ENCODE assay signal across 15 cellular contexts in genomic region chr15:90104551-90104950, GRCh38. TPM values are rescaled to one million over a fixed set of nuclear protein-coding genes. Genes with fewer than 3 reads are reported as not detected.
DNase-seq lines count a peak whose midpoint lies in the region; ATAC-seq and TF ChIP-seq lines count a peak whose summit lies in the region.
"Had no signal": no experiment of that assay in that cellular context is flagged by ENCODE, and none has a peak within 500 bp of the region (broad histone marks: within the 10 kb centered on the region; RNA-seq: fewer than 3 reads in every experiment).

No MANE protein-coding gene starts in this region.

- ATAC-seq in PC-3 (no peak), GM18909 (IDR thresholded peaks at IDR 0.05; ENCODE audit: poor library complexity, unreplicated experiment) (no peak), GM23338 (no peak), GM21390 (IDR thresholded peaks at IDR 0.05; ENCODE audit: unreplicated experiment) (no peak)
- ATAC-seq: activated CD8-positive, alpha-beta T cell treated with anti-CD3 and anti-CD28 coated beads, Interleukin-2, amount 10 ng/mL, durations not matched to agents 7 days and 5 days; activated T-helper 17 cell treated with anti-CD3 and anti-CD28 coated beads, Interleukin-2, amount 50 U/mL, for 72 hours; SK-N-SH treated with all-trans-retinoic acid at 6 μM for 48 hours; stimulated activated naive CD8-positive, alpha-beta T cell treated with anti-CD3 and anti-CD28 coated beads, Interleukin-15, Interleukin-2, amounts not matched to agents 100 U/mL and 50 U/mL, for 24 hours had no signal

- peak; percentile 31 for DNase-seq in Calu3
- peak; percentile 85 for DNase-seq in PC-3
- DNase-seq in hepatocyte (ENCODE audit: low spot score), result no peak
- peak; percentile 43 for DNase-seq in posterior vena cava (ENCODE audit: low spot score)
- no peak for DNase-seq in GM23338 (ENCODE audit: low spot score)
- DNase-seq: activated CD8-positive, alpha-beta T cell treated with anti-CD3 and anti-CD28 coated beads, Interleukin-2, amount 10 ng/mL, durations not matched to agents 7 days and 5 days; DND-41; NCI-H2171; stimulated activated naive CD8-positive, alpha-beta T cell treated with anti-CD3 and anti-CD28 coated beads, Interleukin-15, Interleukin-2, amounts not matched to agents 100 U/mL and 50 U/mL, for 24 hours had no signal

- H3K4me2 ChIP-seq in PC-3 (ENCODE audit: low read length), result peak overlapping the region; percentile 67
- no peak overlapping the region for H3K4me2 ChIP-seq in hepatocyte
- no peak overlapping the region for H3K4me2 ChIP-seq in GM23338
- H3K4me2 ChIP-seq: smooth muscle cell had no signal

- no peaks in the 10 kb centered on the region for H3K36me3 ChIP-seq in PC-3 (ENCODE audit: low read depth, low read length)
- H3K36me3 ChIP-seq in hepatocyte (replicated peaks; ENCODE audit: insufficient read depth, low read depth), result no peaks in the 10 kb centered on the region
- no peaks in the 10 kb centered on the region for H3K36me3 ChIP-seq in GM23338 (ENCODE audit: insufficient read depth)

- H3K27me3 Mint-ChIP-seq in Calu3 (ENCODE audit: unreplicated experiment), result no peaks in the 10 kb centered on the region
- peaks cover 27% of the 10 kb centered on the region for H3K27me3 Mint-ChIP-seq in GM23338 (ENCODE audit: insufficient read depth, low read depth, poor library complexity)
- H3K27me3 Mint-ChIP-seq: activated T-helper 17 cell treated with anti-CD3 and anti-CD28 coated beads, Interleukin-2, amount 50 U/mL, for 72 hours had no signal

- 64% methylated on average over 4 of the region's 4 CpGs for WGBS in hepatocyte (ENCODE audit: low lambda C conversion rate, missing lambda C conversion rate)

- H3K9me3 ChIP-seq in PC-3 (ENCODE audit: low read length), result no peaks in the 10 kb centered on the region
- no peaks in the 10 kb centered on the region for H3K9me3 ChIP-seq in hepatocyte (ENCODE audit: low read depth)

- no peak overlapping the region for H3K9ac ChIP-seq in PC-3 (ENCODE audit: low read length)

- POLR2A ChIA-PET in PC-3 (lab: Charles Lee; ENCODE audit: unreplicated experiment), result no interaction called here

- CTCF ChIA-PET in Calu3 (lab: Charles Lee) (interaction anchor here (1.2 kb wide), 1 partner anchor 9 kb away, joined by 3 read pairs; no protein-coding TSS in a partner anchor), PC-3 (lab: Charles Lee) (no interaction called here)

- H3K4me3 Mint-ChIP-seq in Calu3 (ENCODE audit: low read depth, unreplicated experiment), result no peak overlapping the region
- H3K4me3 Mint-ChIP-seq in GM23338, result no peak overlapping the region
- H3K4me3 Mint-ChIP-seq: activated CD8-positive, alpha-beta T cell treated with anti-CD3 and anti-CD28 coated beads, Interleukin-2, amount 10 ng/mL, durations not matched to agents 7 days and 5 days had no signal

- BruUV-seq in Calu3 (replicated peaks; lab: Mats Ljungman, UMichigan) (no TSS peak), PC-3 (replicated peaks; lab: Mats Ljungman, UMichigan) (no TSS peak)

- H3K9me3 Mint-ChIP-seq in Calu3 (ENCODE audit: low read depth, unreplicated experiment) (no peaks in the 10 kb centered on the region), GM23338 (no peaks in the 10 kb centered on the region)
- H3K9me3 Mint-ChIP-seq: activated T-helper 17 cell treated with anti-CD3 and anti-CD28 coated beads, Interleukin-2, amount 50 U/mL, for 72 hours had no signal

- H3K27me3 ChIP-seq in PC-3 (ENCODE audit: low read length) (no peaks in the 10 kb centered on the region), hepatocyte (no peaks in the 10 kb centered on the region), GM23338 (ENCODE audit: insufficient read depth) (peaks cover 38% of the 10 kb centered on the region)

- H2AFZ ChIP-seq in PC-3 (ENCODE audit: low read length), result no peak overlapping the region
- no peak overlapping the region for H2AFZ ChIP-seq in hepatocyte
- H2AFZ ChIP-seq in GM23338, result no peak overlapping the region

- TF ChIP-seq CTCF in Calu3 (IDR thresholded peaks at IDR 0.05; ENCODE audit: unreplicated experiment) (no peak), PC-3 (conservative IDR thresholded peaks at IDR 0.05; ENCODE audit: low read depth, low read length) (no peak), hepatocyte (IDR thresholded peaks at IDR 0.05; ENCODE audit: poor library complexity) (no peak), GM23338 (conservative IDR thresholded peaks at IDR 0.05; ENCODE audit: low read depth in 2 of 2) (no peak)

- peaks cover 20% of the 10 kb centered on the region for H3K79me2 ChIP-seq in PC-3 (ENCODE audit: low read length)
- H3K79me2 ChIP-seq in hepatocyte, result peaks cover 29% of the 10 kb centered on the region
- H3K79me2 ChIP-seq in GM23338 (replicated peaks; ENCODE audit: insufficient read depth), result peaks cover 2% of the 10 kb centered on the region; the same call in 1 of the 2 replicates

- intact Hi-C loops in Calu3 (cut with micrococcal nuclease; ENCODE audit: unreplicated experiment) (no loop called here), PC-3 (cut with micrococcal nuclease) (no loop called here), posterior vena cava (cut with DNase I) (no loop called here)

- H3F3A ChIP-seq in PC-3 (ENCODE audit: low read length, unreplicated experiment), result no peaks in the 10 kb centered on the region
- H3F3A ChIP-seq in GM23338 (replicated peaks; ENCODE audit: low read depth), result peaks cover 13% of the 10 kb centered on the region

- H3K36me3 Mint-ChIP-seq in Calu3 (ENCODE audit: insufficient read depth, unreplicated experiment), result peaks cover 16% of the 10 kb centered on the region
- no peaks in the 10 kb centered on the region for H3K36me3 Mint-ChIP-seq in GM23338 (ENCODE audit: low read depth)

- H3K4me3 ChIP-seq in PC-3 (ENCODE audit: low read length) (no peak overlapping the region), hepatocyte (no peak overlapping the region), GM23338 (no peak overlapping the region)
- H3K4me3 ChIP-seq: coronary artery, smooth muscle cell had no signal

- H3K27ac Mint-ChIP-seq in Calu3 (ENCODE audit: unreplicated experiment), result no peak overlapping the region
- no peak overlapping the region for H3K27ac Mint-ChIP-seq in GM23338
- H3K27ac Mint-ChIP-seq: activated CD8-positive, alpha-beta T cell treated with anti-CD3 and anti-CD28 coated beads, Interleukin-2, amount 10 ng/mL, durations not matched to agents 7 days and 5 days; activated T-helper 17 cell treated with anti-CD3 and anti-CD28 coated beads, Interleukin-2, amount 50 U/mL, for 72 hours had no signal

- H3K4me1 Mint-ChIP-seq in Calu3 (ENCODE audit: low read depth, unreplicated experiment) (peaks cover 43% of the 10 kb centered on the region), GM23338 (peaks cover 22% of the 10 kb centered on the region)

- peaks cover 41% of the 10 kb centered on the region for H3K4me1 ChIP-seq in PC-3 (ENCODE audit: insufficient read depth, low read length)
- H3K4me1 ChIP-seq in hepatocyte (ENCODE audit: insufficient read depth), result peaks cover 23% of the 10 kb centered on the region
- peaks cover 11% of the 10 kb centered on the region for H3K4me1 ChIP-seq in GM23338 (ENCODE audit: insufficient read depth)

- H4K20me1 ChIP-seq in PC-3 (ENCODE audit: low read length), result no peaks in the 10 kb centered on the region
- no peaks in the 10 kb centered on the region for H4K20me1 ChIP-seq in hepatocyte (ENCODE audit: insufficient read depth, poor library complexity, severe bottlenecking)
- peaks cover 4% of the 10 kb centered on the region; the same call in 1 of the 2 replicates for H4K20me1 ChIP-seq in GM23338 (replicated peaks; ENCODE audit: insufficient read depth)

- no peaks in the 10 kb centered on the region for H3K9me2 ChIP-seq in PC-3 (replicated peaks; ENCODE audit: low read length)
- no peaks in the 10 kb centered on the region for H3K9me2 ChIP-seq in hepatocyte (replicated peaks; ENCODE audit: insufficient read depth)
- no peaks in the 10 kb centered on the region for H3K9me2 ChIP-seq in GM23338 (ENCODE audit: insufficient read depth)

- H3K27ac ChIP-seq in PC-3 (ENCODE audit: low read length) (no peak overlapping the region), hepatocyte (peak overlapping the region; percentile 33), GM23338 (ENCODE audit: low read depth) (no peak overlapping the region)
- H3K27ac ChIP-seq: coronary artery had no signal

TF ChIP-seq in GM23338, 12 proteins besides CTCF, POLR2A, EP300 and RAD21 (continues in another document):
- TF ChIP-seq EZH2 (IDR thresholded peaks at IDR 0.05; ENCODE audit: low read depth, unreplicated experiment) (no peak), EZH2phosphoT487 (IDR thresholded peaks at IDR 0.05; ENCODE audit: unreplicated experiment) (no peak), JUNB (IDR thresholded peaks at IDR 0.05; ENCODE audit: unreplicated experiment) (no peak), ZNF114 (CRISPR knock-in tag; IDR thresholded peaks at IDR 0.05) (no peak), REST (IDR thresholded peaks at IDR 0.05; ENCODE audit: unreplicated experiment) (no peak), NANOG (IDR thresholded peaks at IDR 0.05; ENCODE audit: borderline replicate concordance) (no peak)

RNA-seq across cellular contexts. Expression of gene IDH2, which starts 2.3 kb away (rescaled TPM):
- 96.1 and 108 TPM in 2 replicates for total RNA-seq in Calu3 (2022)
- 80.6 and 94.1 TPM in 2 replicates for total RNA-seq in PC-3 (2014; rRNA removed)
- total RNA-seq in hepatocyte, result 157 and 163 TPM in 2 replicates
- polyA plus RNA-seq in hepatocyte, result 310 and 327 TPM in 2 replicates
- 100 to 1,000 TPM in 1 of 2 donors, 10 to 100 TPM in 1; 68.7 to 103 TPM for total RNA-seq in posterior vena cava
- total RNA-seq in GM23338 (2014; rRNA removed; shearing (Covaris generic)), result 63.6 and 64.0 TPM in 2 replicates
- polyA plus RNA-seq in GM23338 (2016; fragmentation: Nextera tagmentation; extraction: Ambion mirVana), result 54.9 and 58.1 TPM in 2 replicates

Comparison
In these comparisons a context has a peak if more than half of its experiments do, and no peak if none do; other contexts are left out.
1. DNase-seq: peak in Calu3 (single experiment), PC-3 (single experiment) and posterior vena cava (single experiment); none in hepatocyte (single experiment) and GM23338 (single experiment).